27 cellular contexts compared by ENCODE assay signal in the genomic region with DNA sequence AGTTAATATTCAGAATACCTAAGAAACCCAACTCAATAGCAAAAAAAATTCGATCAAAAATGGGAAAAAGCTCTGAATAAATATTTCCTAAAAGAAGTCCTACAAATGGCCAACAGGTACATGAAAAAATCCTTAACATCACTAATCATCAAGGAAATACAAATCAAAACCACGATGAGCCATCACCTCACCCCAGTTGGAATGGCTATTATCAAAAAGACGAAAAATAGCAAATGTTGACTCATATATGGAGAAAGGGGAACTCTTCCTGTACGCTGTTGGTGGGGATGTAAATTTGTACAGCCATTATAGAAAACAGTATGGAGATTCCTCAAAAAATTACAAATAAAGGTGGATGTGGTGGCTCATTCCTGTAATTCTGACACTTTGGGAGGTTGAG. TPM values are rescaled to one million over a fixed set of nuclear protein-coding genes. Genes with fewer than 3 reads are reported as not detected.
"Had no signal": no experiment of that assay in that cellular context is flagged by ENCODE, and none has a peak within 500 bp of the region (broad histone marks: within the 10 kb centered on the region; RNA-seq: fewer than 3 reads in every experiment).

No MANE protein-coding gene starts in this region.

- ATAC-seq: left colon; left lung; lower lobe of right lung; natural killer cell; psoas muscle; right lobe of liver; stimulated activated memory B cell treated with anti-CD40 and anti-IgM and Interleukin-4, amounts not matched to agents 10 μg/mL and 1 μg/mL and 100 μg/mL, for 72 hours; stimulated activated naive CD8-positive, alpha-beta T cell treated with anti-CD3 and anti-CD28 coated beads, Interleukin-15, amount 100 ng/mL, for 72 hours had no signal

- H3K4me1 ChIP-seq: left lung, lower lobe of right lung, parathyroid adenoma, psoas muscle, right lobe of liver, transverse colon, upper lobe of left lung, vagina had no signal

- H3K9me3 ChIP-seq: left lung, lower lobe of right lung, neutrophil, psoas muscle, right lobe of liver, transverse colon, upper lobe of left lung, vagina had no signal

- H3K4me3 ChIP-seq: left lung, lower lobe of right lung, neural progenitor cell, psoas muscle, right lobe of liver, smooth muscle cell, transverse colon, upper lobe of left lung, vagina had no signal

- H3K9ac ChIP-seq: neural progenitor cell, parathyroid adenoma had no signal

- H2AFZ ChIP-seq: parathyroid adenoma had no signal

- H3K27ac ChIP-seq: left lung, lower lobe of right lung, neural progenitor cell, neutrophil, parathyroid adenoma, psoas muscle, right lobe of liver, transverse colon, upper lobe of left lung, vagina had no signal

- DNase-seq: hippocampal formation; kidney glomerular epithelial cell; left colon; left lung; lower lobe of right lung; mesendoderm; naive B cell; natural killer cell; nephron progenitor cell; occipital lobe; psoas muscle; right lobe of liver; stimulated activated CD4-positive, alpha-beta T cell treated with anti-CD3 and anti-CD28 coated beads, Interleukin-1b, Interleukin-23, amount 100 ng/mL, for 48 hours; stimulated activated CD4-positive, alpha-beta T cell treated with anti-CD3 and anti-CD28 coated beads, Interleukin-2, amount 100 ng/mL, for 48 hours; stimulated activated CD4-positive, alpha-beta T cell treated with anti-CD3 and anti-CD28 coated beads, Interleukin-4, amount 100 ng/mL, for 4 hours; stimulated activated CD8-positive, alpha-beta memory T cell treated with anti-CD3 and anti-CD28 coated beads, Interleukin-4, amount 100 ng/mL, for 48 hours; stimulated activated naive CD4-positive, alpha-beta T cell treated with Interleukin-2 at 50 U/mL for 16 hours; stimulated activated naive CD8-positive, alpha-beta T cell treated with anti-CD3 and anti-CD28 coated beads, Interleukin-15, amount 100 ng/mL, for 72 hours; substantia nigra; transverse colon; upper lobe of left lung had no signal

- H3K36me3 ChIP-seq: left lung, lower lobe of right lung, neural progenitor cell, neutrophil, right lobe of liver, transverse colon, upper lobe of left lung, vagina had no signal

- H3K4me2 ChIP-seq: neural progenitor cell, smooth muscle cell had no signal

- H3K79me2 ChIP-seq: parathyroid adenoma had no signal

- H3K27me3 ChIP-seq: left lung, neural progenitor cell, neutrophil, right lobe of liver, transverse colon, upper lobe of left lung, vagina had no signal

RNA-seq across cellular contexts. Expression of gene SGO1, which starts 29.6 kb away (rescaled TPM):
- total RNA-seq: psoas muscle had no signal
